In the genomic region with DNA sequence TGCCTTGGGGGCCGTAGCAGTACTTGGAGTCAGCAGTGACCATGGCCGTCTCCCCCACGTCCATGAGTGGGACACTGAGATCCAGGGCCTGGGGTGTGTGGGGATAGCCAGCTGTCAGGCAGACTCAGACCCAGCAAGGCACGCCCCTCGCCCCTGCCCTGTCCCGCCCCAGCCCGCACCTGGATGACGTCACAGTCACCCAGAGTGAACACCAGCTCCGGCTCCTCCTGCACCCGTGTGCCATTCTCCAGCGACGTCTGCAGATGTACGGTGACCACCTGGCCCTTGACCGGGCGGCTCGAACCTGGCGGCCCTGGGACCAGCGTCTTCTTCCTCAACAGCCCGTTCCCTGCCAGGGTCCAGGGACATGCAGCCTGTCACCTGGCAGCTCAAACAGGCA, we compare ENCODE assay signal across 1 cellular context.
TF ChIP-seq lines count a peak whose summit lies in the region.

No MANE protein-coding gene starts in this region.

TF ChIP-seq in K562, 482 proteins besides CTCF, POLR2A, EP300 and RAD21:
- TF ChIP-seq ZNF785 (CRISPR knock-in tag; IDR thresholded peaks at IDR 0.05) (no peak), RBFOX2 (IDR thresholded peaks at IDR 0.05; ENCODE audit: low read depth, low read length) (peak; percentile 57), POLR2G (IDR thresholded peaks at IDR 0.05; ENCODE audit: low read depth, low read length) (peak; percentile 64)
